8 cellular contexts compared by ENCODE assay signal in genomic region chr12:57462307-57463253, GRCh38. TPM values are rescaled to one million over a fixed set of nuclear protein-coding genes. Genes with fewer than 3 reads are reported as not detected.
DNase-seq lines count a peak whose midpoint lies in the region; ATAC-seq lines count a peak whose summit lies in the region.

No MANE protein-coding gene starts in this region.

- peak overlapping the region; percentile 70 for H3K4me3 ChIP-seq in BLaER1

- H4K20me1 ChIP-seq in BLaER1, result peaks cover 7% of the 10 kb centered on the region

- H3K27ac ChIP-seq in BLaER1 (no peak overlapping the region), cingulate gyrus (ENCODE audit: low read depth, low read length) (peak overlapping the region; percentile 83)

- H3K9ac ChIP-seq in BLaER1, result peak overlapping the region; percentile 74

- H3K9me3 ChIP-seq in BLaER1, result no peaks in the 10 kb centered on the region

- H3K4me2 ChIP-seq in BLaER1, result peak overlapping the region; percentile 98

- H3K4me1 ChIP-seq in BLaER1, result peaks cover 39% of the 10 kb centered on the region

- no peaks in the 10 kb centered on the region for H3K36me3 ChIP-seq in BLaER1

- DNase-seq in NCI-H345 treated with DMSO at 0.1 percent for 48 hours (lab: John Stamatoyannopoulos, UW; ENCODE audit: unreplicated experiment) (peak; percentile 91), left colon (peak; percentile 87)
- peak; percentile 81 for DNase-seq in activated CD4-positive, alpha-beta T cell treated with anti-CD3 and anti-CD28 coated beads for 1 hour
- DNase-seq in stimulated activated CD4-positive, alpha-beta T cell treated with anti-CD3 and anti-CD28 coated beads, Interleukin-1b, Interleukin-23, amount 100 ng/mL, for 4 hours (ENCODE audit: low read depth in 2 of 2), result peak; percentile 81 to 86

- ATAC-seq in GM19043 (IDR thresholded peaks at IDR 0.05; ENCODE audit: low read depth, unreplicated experiment) (peak; percentile 68), HG03342 (IDR thresholded peaks at IDR 0.05; ENCODE audit: unreplicated experiment) (peak; percentile 66), left colon (peak; percentile 73)

- peaks cover 20% of the 10 kb centered on the region for H3K27me3 ChIP-seq in BLaER1

- intact Hi-C loops in left colon (cut with DNase I, micrococcal nuclease), result no loop called here

RNA-seq across cellular contexts. Expression of gene GLI1, which starts 3.0 kb away (rescaled TPM):
- 1 to 10 TPM; 1.8 to 1.9 TPM for total RNA-seq in left colon

RNA-seq across cellular contexts. Expression of gene INHBE, which starts 7.5 kb away (rescaled TPM):
- total RNA-seq in left colon, result not detected

RNA-seq across cellular contexts. Expression of gene ARHGAP9, which starts 17.1 kb away (rescaled TPM):
- total RNA-seq in left colon, result 10 to 100 TPM in 1 of 2 donors, 1 to 10 TPM in 1; 6.4 to 11.4 TPM

RNA-seq across cellular contexts. Expression of gene MARS1, which starts 25.3 kb away (rescaled TPM):
- 100 to 1,000 TPM in 1 of 2 donors, 10 to 100 TPM in 1; 89.3 to 125 TPM for total RNA-seq in left colon

RNA-seq across cellular contexts. Expression of gene INHBC, which starts 28.0 kb away (rescaled TPM):
- total RNA-seq in left colon, result not detected
